Comparison of ENCODE assay signal across 9 cellular contexts in the genomic region with DNA sequence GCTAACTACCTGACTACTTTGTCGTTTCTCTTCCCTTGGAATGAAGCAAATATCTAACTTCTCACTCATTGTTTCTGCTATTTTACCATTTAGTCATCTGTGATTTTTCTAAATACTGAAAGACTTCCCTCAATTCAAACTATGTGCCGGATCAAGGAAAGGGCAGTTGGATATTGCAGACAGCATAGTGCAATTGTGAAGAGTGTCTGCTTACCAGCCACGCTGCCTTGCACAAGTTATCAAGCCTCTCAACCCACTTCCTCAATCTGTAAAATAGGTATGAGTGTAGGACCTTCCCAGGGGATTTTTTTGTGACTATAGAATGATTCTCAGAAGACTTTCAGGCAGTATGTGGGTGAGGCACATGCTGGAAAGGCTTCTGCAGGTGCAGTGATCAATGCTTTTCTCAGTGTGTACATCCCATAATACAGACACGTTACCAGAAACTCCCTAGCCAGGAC. TPM values are rescaled to one million over a fixed set of nuclear protein-coding genes. Genes with fewer than 3 reads are reported as not detected.
A peak's percentile ranks its signal among the peaks of the same experiment; 100 is the strongest.
DNase-seq lines count a peak whose midpoint lies in the region; ATAC-seq, FAIRE-seq and TF ChIP-seq lines count a peak whose summit lies in the region.
"Had no signal": no experiment of that assay in that cellular context is flagged by ENCODE, and none has a peak within 500 bp of the region (broad histone marks: within the 10 kb centered on the region; RNA-seq: fewer than 3 reads in every experiment).

No MANE protein-coding gene starts in this region.

- H3K27ac Mint-ChIP-seq in IgD-negative memory B cell = peak overlapping the region in 2 of 3 donors; percentile 6 to 97

- H2AFZ ChIP-seq in keratinocyte (ENCODE audit: control insufficient read depth, low read length) = no peak overlapping the region

- peaks cover 6% of the 10 kb centered on the region for H3K9me1 ChIP-seq in keratinocyte (ENCODE audit: control insufficient read depth, extremely low read depth, insufficient read depth, low read length)

- H3K4me3 Mint-ChIP-seq in IgD-negative memory B cell = peak overlapping the region in 3 of 4 donors; percentile 21 to 87 (median 29)

- peaks cover 18 to 22% (median 20%) of the 10 kb centered on the region in 3 donors for H3K4me1 Mint-ChIP-seq in IgD-negative memory B cell

- peaks cover 96% of the 10 kb centered on the region for H3K79me2 ChIP-seq in keratinocyte (ENCODE audit: control insufficient read depth, insufficient read depth, low read length)

- dilution Hi-C loops in keratinocyte (cut with MboI; ENCODE audit: extremely low pct_ligation_motif_present, low sequenced_read_pairs) = no loop called here

- ATAC-seq in GM18498 (IDR thresholded peaks at IDR 0.05; ENCODE audit: unreplicated experiment) (peak; percentile 53), GM21529 (IDR thresholded peaks at IDR 0.05; ENCODE audit: unreplicated experiment) (peak; percentile 60)

- peak overlapping the region; percentile 98 for H3K27ac ChIP-seq in keratinocyte (ENCODE audit: control insufficient read depth, insufficient read depth, low read length)
- H3K27ac ChIP-seq: SK-N-MC had no signal

- H3K27me3 ChIP-seq in keratinocyte (ENCODE audit: control insufficient read depth, extremely low read depth, insufficient read depth, low read length) = no peaks in the 10 kb centered on the region

- H3K27me3 Mint-ChIP-seq in IgD-negative memory B cell = peaks cover 9% of the 10 kb centered on the region

- H3K9ac ChIP-seq in keratinocyte (ENCODE audit: control insufficient read depth, extremely low read depth, insufficient read depth, low read length) = peak overlapping the region; percentile 82

- FAIRE-seq in keratinocyte (lab: Jason Lieb, UNC) = no peak

- peak overlapping the region in 1 of 3 experiments; percentile 25 for H3K4me3 ChIP-seq in keratinocyte (ENCODE audit: control insufficient read depth in 2 of 3, extremely low read depth in 1 of 3, insufficient read depth in 2 of 3, low read depth in 1 of 3, low read length in 3 of 3)
- H3K4me3 ChIP-seq: SK-N-MC had no signal

- no peak for DNase-seq in keratinocyte (ENCODE audit: low read depth, low spot score)
- no peak for DNase-seq in NCI-H146 treated with DMSO at 0.1 percent for 48 hours (lab: John Stamatoyannopoulos, UW; ENCODE audit: unreplicated experiment)
- DNase-seq in DMS153 (lab: John Stamatoyannopoulos, UW) = no peak
- no peak for DNase-seq in NCI-H187 (lab: John Stamatoyannopoulos, UW)
- no peak for DNase-seq in ecto neural progenitor cell (ENCODE audit: low spot score)

- H3K36me3 ChIP-seq in keratinocyte (ENCODE audit: control insufficient read depth in 2 of 2, extremely low read depth in 1 of 2, insufficient read depth in 2 of 2, low read length in 2 of 2) = peaks cover 14 to 58% of the 10 kb centered on the region in 2 experiments

- peak overlapping the region; percentile 96 for H3K4me2 ChIP-seq in keratinocyte (ENCODE audit: control insufficient read depth, extremely low read depth, insufficient read depth, low read depth, low read length)

- no peak for TF ChIP-seq CTCF in keratinocyte (optimal IDR thresholded peaks at IDR 0.05 in 1 of 3, IDR thresholded peaks at IDR 0.05 in 1 of 3, conservative IDR thresholded peaks at IDR 0.05 in 1 of 3; ENCODE audit: extremely low read depth in 1 of 3, insufficient read depth in 2 of 3, low read length in 3 of 3)

- H4K20me1 ChIP-seq in keratinocyte (ENCODE audit: control insufficient read depth, extremely low read depth, insufficient read depth, low read length) = no peaks in the 10 kb centered on the region

- no peaks in the 10 kb centered on the region for H3K36me3 Mint-ChIP-seq in IgD-negative memory B cell

- H3K4me1 ChIP-seq in keratinocyte (ENCODE audit: control insufficient read depth, extremely low read depth, insufficient read depth, low read length) = peaks cover 76% of the 10 kb centered on the region

- no peaks in the 10 kb centered on the region for H3K9me3 ChIP-seq in keratinocyte (ENCODE audit: control insufficient read depth, low read depth, low read length)

- H3K9me3 Mint-ChIP-seq in IgD-negative memory B cell = no peaks in the 10 kb centered on the region

RNA-seq across cellular contexts. Expression of gene EGFR, which starts 54.3 kb away (rescaled TPM):
- not detected for polyA plus RNA-seq in IgD-negative memory B cell
- 109 to 159 TPM (median 120 TPM) in 3 replicates for polyA plus RNA-seq in keratinocyte
- 54.6 TPM for polyA plus RNA-seq in keratinocyte (2011; ENCODE audit: low read depth)
- polyA plus RNA-seq in keratinocyte (2011; cell fraction: cytosol; rRNA removed) = 58.5 and 79.5 TPM in 2 replicates
- polyA plus RNA-seq in keratinocyte (2011; cell fraction: nucleus; rRNA removed) = 351 and 352 TPM in 2 replicates
- polyA plus RNA-seq in keratinocyte (2012; ENCODE audit: low replicate concordance) = 75.7 and 124 TPM in 2 replicates
- polyA minus RNA-seq in keratinocyte = 306 to 451 TPM (median 333 TPM) in 3 replicates
- 216 TPM for polyA minus RNA-seq in keratinocyte (2011; cell fraction: cytosol; rRNA and poly(A)+ RNA removed)
- 624 and 980 TPM in 2 replicates for polyA minus RNA-seq in keratinocyte (2011; cell fraction: nucleus; rRNA and poly(A)+ RNA removed)

Comparison
In these comparisons a context has a peak if more than half of its experiments do, and no peak if none do; other contexts are left out.
1. RNA of gene EGFR, which starts 54.3 kb away (polyA plus RNA-seq): 54.6 to 352 TPM in keratinocyte; not detected in IgD-negative memory B cell (single experiment); every median in the first group is over 10 times any median in the second.